In the genomic region with DNA sequence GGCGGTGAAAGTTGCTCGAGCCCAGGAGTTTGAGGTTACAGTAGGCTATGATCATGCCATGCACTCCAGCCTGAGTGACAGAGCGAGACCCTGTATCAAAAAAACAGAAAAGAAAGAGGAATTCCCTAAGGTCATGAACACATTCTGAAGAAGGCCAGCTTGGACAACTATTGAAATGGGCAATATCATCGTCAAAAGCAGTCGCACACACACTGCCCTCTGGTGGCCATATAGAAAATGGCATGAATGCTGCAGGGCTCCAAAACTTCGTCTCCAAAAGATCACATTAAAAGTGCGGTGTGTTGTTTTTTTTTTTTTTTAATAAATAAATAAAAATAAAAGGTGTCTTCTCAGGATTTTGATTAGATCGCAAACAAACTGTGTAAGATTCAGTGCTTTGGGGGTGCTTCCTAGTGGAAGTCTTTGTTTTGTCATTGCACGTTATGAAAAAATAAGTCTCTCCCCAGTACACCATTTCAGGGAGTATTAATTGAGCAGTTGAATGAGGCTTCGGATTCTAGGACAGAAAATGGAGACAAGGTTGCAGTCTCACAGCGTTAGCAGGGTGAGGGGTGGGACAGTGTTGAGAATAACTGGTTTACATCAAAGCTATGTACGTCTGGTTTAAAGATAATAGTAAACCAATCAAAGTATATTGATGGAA, we compare ENCODE assay signal across 9 cellular contexts.
A peak's percentile ranks its signal among the peaks of the same experiment; 100 is the strongest.
DNase-seq lines count a peak whose midpoint lies in the region; ATAC-seq, FAIRE-seq and TF ChIP-seq lines count a peak whose summit lies in the region.
"Had no signal": no experiment of that assay in that cellular context is flagged by ENCODE, and none has a peak within 500 bp of the region (broad histone marks: within the 10 kb centered on the region; RNA-seq: fewer than 3 reads in every experiment).

No MANE protein-coding gene starts in this region.

- intact Hi-C loops in MCF 10A (cut with micrococcal nuclease) = loop anchor here (2.0 kb wide), 1 partner anchor 53 kb away; no protein-coding TSS in a partner anchor
- intact Hi-C loops in breast epithelium (cut with DNase I; ENCODE audit: low total_unique reads) = no loop called here

- no peak overlapping the region for H3K4ac ChIP-seq in trophoblast cell (ENCODE audit: low read depth, low read length)

- no peaks in the 10 kb centered on the region for H3K79me2 ChIP-seq in Karpas-422 (ENCODE audit: low read length)
- no peaks in the 10 kb centered on the region for H3K79me2 ChIP-seq in trophoblast cell (ENCODE audit: control insufficient read depth, insufficient read depth, low read length, poor library complexity)

- no peak overlapping the region for H2AFZ ChIP-seq in Karpas-422 (ENCODE audit: low read length)
- no peak overlapping the region for H2AFZ ChIP-seq in trophoblast cell (ENCODE audit: insufficient read depth, low read length, poor library complexity)

- H4K12ac ChIP-seq in trophoblast cell (ENCODE audit: low read depth, low read length) = no peak overlapping the region

- no peak overlapping the region for H2AK5ac ChIP-seq in trophoblast cell (ENCODE audit: low read length)

- H3K18ac ChIP-seq in trophoblast cell (ENCODE audit: low read length) = no peak overlapping the region

- H3K9me3 Mint-ChIP-seq in MCF 10A (ENCODE audit: unreplicated experiment) = no peaks in the 10 kb centered on the region
- H3K9me3 Mint-ChIP-seq: activated naive CD4-positive, alpha-beta T cell treated with anti-CD3 and anti-CD28 coated beads, Interleukin-2, amount 50 U/mL, for 72 hours had no signal

- CTCF ChIA-PET in MCF 10A (lab: Yijun Ruan, JAX) = interaction anchor here (0.5 to 8.7 kb wide), 64 partner anchors 9 to 1763 kb away, joined by 3 to 97 read pairs (median 4); no protein-coding TSS in a partner anchor

- no peak overlapping the region for H2BK120ac ChIP-seq in trophoblast cell (ENCODE audit: insufficient read depth, low read length, poor library complexity)

- no peak overlapping the region for H2BK5ac ChIP-seq in trophoblast cell (ENCODE audit: low read depth, low read length, poor library complexity)

- no peak overlapping the region for H3K23ac ChIP-seq in trophoblast cell (ENCODE audit: low read length)

- H3K9me3 ChIP-seq in breast epithelium (no peaks in the 10 kb centered on the region), Karpas-422 (ENCODE audit: low read length) (no peaks in the 10 kb centered on the region), trophoblast cell (ENCODE audit: insufficient read depth, low read depth, low read length) (peaks cover 2% of the 10 kb centered on the region)

- no TSS peak for BruUV-seq in MCF 10A (replicated peaks; lab: Mats Ljungman, UMichigan)

- no peaks in the 10 kb centered on the region for H4K20me1 ChIP-seq in Karpas-422 (ENCODE audit: insufficient read depth, low read depth, low read length)

- H2BK12ac ChIP-seq in trophoblast cell (ENCODE audit: low read length) = no peak overlapping the region

- H3K9ac ChIP-seq in Karpas-422 (ENCODE audit: low read length) (no peak overlapping the region), trophoblast cell (ENCODE audit: low read length) (no peak overlapping the region)

- H3K27me3 Mint-ChIP-seq in MCF 10A (ENCODE audit: insufficient read depth, unreplicated experiment) = no peaks in the 10 kb centered on the region

- no peak overlapping the region for H4K91ac ChIP-seq in trophoblast cell (ENCODE audit: low read depth, low read length)

- DNase-seq in MCF 10A (ENCODE audit: unreplicated experiment) = peak; percentile 69
- no peak for DNase-seq in breast epithelium (ENCODE audit: low spot score in 2 of 2)
- DNase-seq in Karpas-422 = peak; percentile 65
- no peak for DNase-seq in bronchial epithelial cell (ENCODE audit: low read depth)
- peak; percentile 15 to 62 for DNase-seq in trophoblast cell
- no peak for DNase-seq in globus pallidus (ENCODE audit: low spot score)
- DNase-seq in activated CD8-positive, alpha-beta memory T cell treated with anti-CD3 and anti-CD28 coated beads, Interleukin-2, amount 50 U/mL, for 48 hours = no peak

- no peak overlapping the region for H3K27ac ChIP-seq in breast epithelium
- H3K27ac ChIP-seq in Karpas-422 (ENCODE audit: low read length) = no peak overlapping the region
- H3K27ac ChIP-seq in trophoblast cell (ENCODE audit: low read depth, low read length) = no peak overlapping the region

- ATAC-seq in GM21737 (IDR thresholded peaks at IDR 0.05; ENCODE audit: unreplicated experiment) = no peak
- ATAC-seq: activated naive CD4-positive, alpha-beta T cell treated with anti-CD3 and anti-CD28 coated beads, Interleukin-2, amount 50 U/mL, for 72 hours had no signal

- H3K4me2 ChIP-seq in Karpas-422 (ENCODE audit: low read depth, low read length, poor library complexity, severe bottlenecking) (no peak overlapping the region), trophoblast cell (ENCODE audit: low read length) (no peak overlapping the region)

- H3K27me3 ChIP-seq in breast epithelium (peaks cover 0 to 19% of the 10 kb centered on the region in 2 donors), Karpas-422 (ENCODE audit: low read length) (no peaks in the 10 kb centered on the region), bronchial epithelial cell (ENCODE audit: control insufficient read depth, insufficient read depth, low read length) (no peaks in the 10 kb centered on the region), trophoblast cell (ENCODE audit: insufficient read depth, low read length) (no peaks in the 10 kb centered on the region)

- H3K36me3 Mint-ChIP-seq in MCF 10A (ENCODE audit: insufficient read depth, unreplicated experiment) = no peaks in the 10 kb centered on the region
- H3K36me3 Mint-ChIP-seq: activated naive CD4-positive, alpha-beta T cell treated with anti-CD3 and anti-CD28 coated beads, Interleukin-2, amount 50 U/mL, for 72 hours had no signal

- H4K8ac ChIP-seq in trophoblast cell (ENCODE audit: low read depth, low read length) = no peak overlapping the region

- no peak overlapping the region for H3K4me3 Mint-ChIP-seq in MCF 10A (ENCODE audit: unreplicated experiment)

- no peaks in the 10 kb centered on the region for H3K4me1 ChIP-seq in breast epithelium
- no peaks in the 10 kb centered on the region for H3K4me1 ChIP-seq in Karpas-422 (ENCODE audit: low read length)
- H3K4me1 ChIP-seq in trophoblast cell (ENCODE audit: control insufficient read depth in 1 of 2, insufficient read depth in 2 of 2, low read length in 2 of 2) = no peaks in the 10 kb centered on the region

- no CpG with 5 or more reads among the region's 12 CpGs for WGBS in trophoblast cell (ENCODE audit: extremely low coverage, insufficient coverage, insufficient read length)

- no peak overlapping the region for H3K27ac Mint-ChIP-seq in MCF 10A (ENCODE audit: low read depth, unreplicated experiment)
- H3K27ac Mint-ChIP-seq: activated naive CD4-positive, alpha-beta T cell treated with anti-CD3 and anti-CD28 coated beads, Interleukin-2, amount 50 U/mL, for 72 hours had no signal

- TF ChIP-seq POLR2A in breast epithelium (IDR thresholded peaks at IDR 0.05) = no peak

- H3K14ac ChIP-seq in trophoblast cell (ENCODE audit: low read length) = no peak overlapping the region

- no peaks in the 10 kb centered on the region for H3K79me1 ChIP-seq in trophoblast cell (ENCODE audit: low read length)

- peaks cover 9% of the 10 kb centered on the region for H3K4me1 Mint-ChIP-seq in MCF 10A (ENCODE audit: insufficient read depth, unreplicated experiment)

- FAIRE-seq in bronchial epithelial cell (lab: Jason Lieb, UNC) = no peak

- POLR2A ChIA-PET in MCF 10A (lab: Yijun Ruan, JAX) = interaction anchor here (0.6 to 0.7 kb wide), 2 partner anchors 10 to 16 kb away, joined by 3 to 6 read pairs; no protein-coding TSS in a partner anchor

- no peaks in the 10 kb centered on the region for H3K9me2 ChIP-seq in Karpas-422 (replicated peaks; ENCODE audit: insufficient read depth, low read length)

- H3K36me3 ChIP-seq in breast epithelium (no peaks in the 10 kb centered on the region), Karpas-422 (ENCODE audit: insufficient read depth, low read length) (no peaks in the 10 kb centered on the region), bronchial epithelial cell (ENCODE audit: control insufficient read depth, insufficient read depth, low read length) (no peaks in the 10 kb centered on the region), trophoblast cell (ENCODE audit: control insufficient read depth in 1 of 2, insufficient read depth in 2 of 2, low read length in 2 of 2) (no peaks in the 10 kb centered on the region)

- no peak overlapping the region for H3K4me3 ChIP-seq in breast epithelium
- H3K4me3 ChIP-seq in Karpas-422 (ENCODE audit: low read length) = no peak overlapping the region
- H3K4me3 ChIP-seq in bronchial epithelial cell (ENCODE audit: low read depth, low read length) = no peak overlapping the region
- no peak overlapping the region for H3K4me3 ChIP-seq in trophoblast cell (ENCODE audit: low read depth, low read length)

- peak; percentile 96 for TF ChIP-seq CTCF in MCF 10A (IDR thresholded peaks at IDR 0.05; ENCODE audit: unreplicated experiment)
- TF ChIP-seq CTCF in breast epithelium (IDR thresholded peaks at IDR 0.05) = peak in 1 of 3 donors; percentile 16
- peak; percentile 63 for TF ChIP-seq CTCF in bronchial epithelial cell (IDR thresholded peaks at IDR 0.05; ENCODE audit: insufficient read depth, low read length, severe bottlenecking)

Comparison
In these comparisons a context has a peak if more than half of its experiments do, and no peak if none do; other contexts are left out.
1. DNase-seq: peak in MCF 10A (single experiment), Karpas-422 (single experiment) and trophoblast cell (2 of 2); none in breast epithelium (0 of 2), bronchial epithelial cell (single experiment), globus pallidus (single experiment) and activated CD8-positive, alpha-beta memory T cell treated with anti-CD3 and anti-CD28 coated beads, Interleukin-2, amount 50 U/mL, for 48 hours (single experiment).